In the genomic region with DNA sequence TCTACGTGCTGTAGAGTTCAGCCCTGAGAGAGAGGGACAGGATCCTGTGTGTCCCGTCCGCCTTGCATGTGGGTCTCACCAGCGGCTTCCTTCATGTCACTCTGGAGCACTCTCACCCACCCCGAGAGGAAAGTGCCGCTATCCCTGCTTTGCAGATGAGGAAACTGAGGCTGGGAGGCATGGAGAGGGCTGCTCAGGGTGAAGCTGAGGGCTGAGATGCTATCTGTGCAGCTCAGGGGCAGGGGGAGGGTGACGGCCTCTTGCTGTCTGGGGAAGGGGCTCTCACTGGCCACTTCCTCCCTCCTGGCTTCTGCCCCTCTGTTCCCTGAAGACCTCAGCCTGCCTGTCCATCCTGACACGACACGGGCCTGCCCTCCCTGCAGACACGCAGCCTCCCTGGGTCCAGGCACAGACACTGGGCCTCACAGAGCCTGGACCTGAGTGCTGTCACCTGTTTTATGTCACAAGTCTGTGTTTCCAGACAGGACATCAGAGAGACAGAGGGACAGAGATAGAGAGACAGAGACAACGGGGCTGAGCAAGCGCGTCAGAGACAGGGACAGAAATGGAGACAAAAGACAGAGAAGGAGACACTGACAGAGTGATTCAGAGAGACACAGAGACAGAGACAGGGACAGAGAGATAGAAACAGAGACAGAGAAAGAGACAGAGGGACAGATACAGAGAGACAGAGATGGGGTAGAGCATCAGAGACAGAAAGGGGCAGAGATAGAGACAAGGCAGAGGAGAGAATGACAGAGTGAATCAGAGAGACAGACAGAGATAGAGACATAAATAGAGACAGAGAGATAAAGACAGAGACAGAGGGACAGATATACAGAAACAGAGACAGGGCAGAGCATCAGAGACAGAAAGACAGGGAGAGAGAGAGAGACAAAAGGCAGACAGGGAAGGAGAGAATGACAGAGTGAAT, we compare ENCODE assay signal across 25 cellular contexts. TPM values are rescaled to one million over a fixed set of nuclear protein-coding genes. Genes with fewer than 3 reads are reported as not detected.
DNase-seq lines count a peak whose midpoint lies in the region; ATAC-seq, FAIRE-seq and TF ChIP-seq lines count a peak whose summit lies in the region.
"Had no signal": no experiment of that assay in that cellular context is flagged by ENCODE, and none has a peak within 500 bp of the region (broad histone marks: within the 10 kb centered on the region; RNA-seq: fewer than 3 reads in every experiment).

No MANE protein-coding gene starts in this region.

- H3K79me2 ChIP-seq in K562 (ENCODE audit: control insufficient read depth, insufficient read depth, low read length): no peaks in the 10 kb centered on the region

- WGBS in K562 (ENCODE audit: insufficient coverage, low coverage, missing lambda C conversion rate): 37% methylated on average over 12 of the region's 13 CpGs
- 71% methylated on average over 13 of the region's 13 CpGs; no CpG with 5 or more reads in 1 of the 2 donors for WGBS in transverse colon (ENCODE audit: low coverage in 1 of 2), 2 donors

- intact Hi-C loops in activated naive CD4-positive, alpha-beta T cell treated with anti-CD3 and anti-CD28 coated beads for 36 hours (cut with micrococcal nuclease): no loop called here
- intact Hi-C loops in K562 (cut with micrococcal nuclease): no loop called here
- intact Hi-C loops in transverse colon (cut with DNase I; ENCODE audit: low total_unique reads): no loop called here

- no peak overlapping the region; a peak in 1 of 4 replicates for H3K9ac ChIP-seq in K562 (ENCODE audit: insufficient read depth in 1 of 2, low read depth in 2 of 2, low read length in 2 of 2)
- peak overlapping the region; percentile 78 to 88 for H3K9ac ChIP-seq in mucosa of rectum (ENCODE audit: low read depth in 1 of 2, low read length in 2 of 2)

- no peaks in the 10 kb centered on the region for H3K27me3 Mint-ChIP-seq in activated naive CD4-positive, alpha-beta T cell treated with anti-CD3 and anti-CD28 coated beads for 36 hours (ENCODE audit: low read depth)
- H3K27me3 Mint-ChIP-seq: activated CD4-positive, alpha-beta memory T cell treated with anti-CD3 and anti-CD28 coated beads for 36 hours; stimulated activated memory B cell treated with anti-CD40 and anti-IgM and Interleukin-4, amounts not matched to agents 10 μg/mL and 1 μg/mL and 100 μg/mL, for 72 hours; T-cell had no signal

- H3K4me3 ChIP-seq in K562 (no peak overlapping the region), mucosa of rectum (ENCODE audit: low read length in 2 of 2) (peak overlapping the region; percentile 23 to 52), transverse colon (peak overlapping the region in 1 of 4 donors; percentile 4)
- H3K4me3 ChIP-seq: right atrium auricular region, spleen, thoracic aorta had no signal

- no peak for ATAC-seq in activated naive CD4-positive, alpha-beta T cell treated with anti-CD3 and anti-CD28 coated beads, Interleukin-2, amount 50 U/mL, for 72 hours
- ATAC-seq in K562: no peak
- ATAC-seq: left lobe of liver; stimulated activated memory B cell treated with anti-CD40 and anti-IgM and Interleukin-4, amounts not matched to agents 10 μg/mL and 1 μg/mL and 100 μg/mL, for 72 hours; T-cell had no signal

- DNase-seq in activated naive CD4-positive, alpha-beta T cell treated with anti-CD3 and anti-CD28 coated beads, Interleukin-2, amount 50 U/mL, for 72 hours (ENCODE audit: low spot score in 2 of 2): no peak
- no peak for DNase-seq in activated naive CD4-positive, alpha-beta T cell treated with anti-CD3 and anti-CD28 coated beads for 36 hours
- no peak for DNase-seq in K562 (ENCODE audit: extremely low read depth in 1 of 4, low spot score in 3 of 4)
- no peak for DNase-seq in transverse colon
- DNase-seq in urothelium cell line (ENCODE audit: low spot score): no peak
- no peak for DNase-seq in LoVo (ENCODE audit: low spot score)
- no peak for DNase-seq in D341Med (ENCODE audit: low spot score)
- DNase-seq: activated CD4-positive, alpha-beta memory T cell treated with anti-CD3 and anti-CD28 coated beads for 36 hours; CD8-positive, alpha-beta memory T cell; hippocampal formation; MM.1S; NCI-H226; NCI-H748 treated with DMSO at 0.1 percent for 48 hours; pancreas; SIG-M5; spleen; T-cell had no signal

- no peak for TF ChIP-seq EP300 in K562 (IDR thresholded peaks at IDR 0.05; ENCODE audit: low read length)
- no peak for TF ChIP-seq EP300 in transverse colon (IDR thresholded peaks at IDR 0.05; ENCODE audit: low read depth)

- H3K4me1 ChIP-seq in K562 (replicated peaks in 1 of 2; ENCODE audit: control insufficient read depth in 2 of 2, insufficient read depth in 2 of 2, low read length in 2 of 2): peaks cover 1 to 8% of the 10 kb centered on the region in 2 experiments; a peak in 4 of 5 replicates
- peaks cover 23 to 36% of the 10 kb centered on the region in 2 donors for H3K4me1 ChIP-seq in mucosa of rectum (ENCODE audit: control insufficient read depth in 2 of 2, insufficient read depth in 2 of 2, low read length in 2 of 2)
- H3K4me1 ChIP-seq in transverse colon: peaks cover 12 to 36% (median 15%) of the 10 kb centered on the region in 4 donors
- H3K4me1 ChIP-seq: pancreas, right atrium auricular region had no signal

- H3K9me1 ChIP-seq in K562 (ENCODE audit: control insufficient read depth, insufficient read depth, low read length): no peaks in the 10 kb centered on the region

- H3K27me3 ChIP-seq in K562 (ENCODE audit: control insufficient read depth in 2 of 2, insufficient read depth in 2 of 2, low read length in 2 of 2) (no peaks in the 10 kb centered on the region), mucosa of rectum (ENCODE audit: control insufficient read depth in 2 of 2, insufficient read depth in 2 of 2, low read length in 2 of 2) (no peaks in the 10 kb centered on the region), transverse colon (no peaks in the 10 kb centered on the region)
- H3K27me3 ChIP-seq: pancreas, right atrium auricular region, spleen had no signal

- peaks cover 0 to 7% of the 10 kb centered on the region in 2 donors for H3K36me3 Mint-ChIP-seq in activated naive CD4-positive, alpha-beta T cell treated with anti-CD3 and anti-CD28 coated beads, Interleukin-2, amount 50 U/mL, for 72 hours
- peaks cover 12% of the 10 kb centered on the region for H3K36me3 Mint-ChIP-seq in activated naive CD4-positive, alpha-beta T cell treated with anti-CD3 and anti-CD28 coated beads for 36 hours (ENCODE audit: low read depth)
- H3K36me3 Mint-ChIP-seq: mesothelial cell of epicardium had no signal

- FAIRE-seq in K562 (lab: Jason Lieb, UNC) (no peak), urothelium cell line (lab: Jason Lieb, UNC) (no peak)
- FAIRE-seq: pancreas, RCC 7860 had no signal

- no peaks in the 10 kb centered on the region for H4K20me1 ChIP-seq in K562 (replicated peaks; ENCODE audit: control insufficient read depth, insufficient read depth, low read length)

- no peak overlapping the region for H3K4me3 Mint-ChIP-seq in activated naive CD4-positive, alpha-beta T cell treated with anti-CD3 and anti-CD28 coated beads for 36 hours
- H3K4me3 Mint-ChIP-seq: activated CD4-positive, alpha-beta memory T cell treated with anti-CD3 and anti-CD28 coated beads for 36 hours; CD8-positive, alpha-beta memory T cell; mesothelial cell of epicardium; nephron; stimulated activated memory B cell treated with anti-CD40 and anti-IgM and Interleukin-4, amounts not matched to agents 10 μg/mL and 1 μg/mL and 100 μg/mL, for 72 hours; T-cell had no signal

- no peak for TF ChIP-seq RAD21 in K562 (CRISPR knock-in tag; conservative IDR thresholded peaks at IDR 0.05 in 1 of 2, IDR thresholded peaks at IDR 0.05 in 1 of 2)

- in situ Hi-C loops in K562 (cut with MboI): no loop called here
- in situ Hi-C loops in transverse colon (cut with MboI; ENCODE audit: low pct_ligation_motif_present in 1 of 4, low pct_unique_long_range_greater_than_20kb in 1 of 4, low sequenced_read_pairs in 3 of 4): no loop called here

- TF ChIP-seq CTCF in K562 (IDR thresholded peaks at IDR 0.05 in 2 of 3, conservative IDR thresholded peaks at IDR 0.05 in 1 of 3; ENCODE audit: insufficient read depth in 2 of 3, low read depth in 1 of 3, low read length in 3 of 3) (no peak), transverse colon (IDR thresholded peaks at IDR 0.05) (no peak)

- H2AFZ ChIP-seq in K562 (ENCODE audit: low read depth, low read length): no peak overlapping the region

- H3K27ac Mint-ChIP-seq in activated naive CD4-positive, alpha-beta T cell treated with anti-CD3 and anti-CD28 coated beads, Interleukin-2, amount 50 U/mL, for 72 hours: peak overlapping the region; percentile 6 to 10
- no peak overlapping the region for H3K27ac Mint-ChIP-seq in activated naive CD4-positive, alpha-beta T cell treated with anti-CD3 and anti-CD28 coated beads for 36 hours
- H3K27ac Mint-ChIP-seq: activated CD4-positive, alpha-beta memory T cell treated with anti-CD3 and anti-CD28 coated beads for 36 hours; mesothelial cell of epicardium; nephron; stimulated activated memory B cell treated with anti-CD40 and anti-IgM and Interleukin-4, amounts not matched to agents 10 μg/mL and 1 μg/mL and 100 μg/mL, for 72 hours; T-cell had no signal

- no peaks in the 10 kb centered on the region for H3K4me1 Mint-ChIP-seq in activated naive CD4-positive, alpha-beta T cell treated with anti-CD3 and anti-CD28 coated beads for 36 hours (ENCODE audit: low read depth)

- CTCF ChIA-PET in activated naive CD4-positive, alpha-beta T cell treated with anti-CD3 and anti-CD28 coated beads for 36 hours (lab: Charles Lee): no interaction called here
- CTCF ChIA-PET in K562 (lab: Yijun Ruan, JAX; ENCODE audit: low intra/inter-chr PET ratio): no interaction called here

- H3K27ac ChIP-seq in K562 (ENCODE audit: extremely low read depth, low read depth, low read length) (no peak overlapping the region), mucosa of rectum (ENCODE audit: low read depth in 2 of 2, low read length in 2 of 2) (peak overlapping the region; percentile 91 to 98), transverse colon (peak overlapping the region; percentile 80 to 89 (median 88))
- H3K27ac ChIP-seq: pancreas, right atrium auricular region, spleen, thoracic aorta had no signal

- H3K36me3 ChIP-seq in K562 (ENCODE audit: control insufficient read depth, insufficient read depth, low read length) (peaks cover 7% of the 10 kb centered on the region; the same call in 1 of the 3 replicates), mucosa of rectum (ENCODE audit: control insufficient read depth in 2 of 2, insufficient read depth in 2 of 2, low read length in 2 of 2) (no peaks in the 10 kb centered on the region), transverse colon (no peaks in the 10 kb centered on the region)
- H3K36me3 ChIP-seq: pancreas, right atrium auricular region, thoracic aorta had no signal

- no peak overlapping the region for H3K4me2 ChIP-seq in K562 (ENCODE audit: insufficient read depth, low read length)

- H3K9me3 ChIP-seq in K562 (replicated peaks; ENCODE audit: control insufficient read depth, insufficient read depth, low read depth, low read length): no peaks in the 10 kb centered on the region
- no peaks in the 10 kb centered on the region for H3K9me3 ChIP-seq in mucosa of rectum (ENCODE audit: control insufficient read depth in 2 of 2, low read length in 2 of 2)
- no peaks in the 10 kb centered on the region for H3K9me3 ChIP-seq in transverse colon
- H3K9me3 ChIP-seq: pancreas, right atrium auricular region, spleen, thoracic aorta had no signal

- TF ChIP-seq POLR2A in K562 (conservative IDR thresholded peaks at IDR 0.05) (0 out of 2 replicates have a peak, but pooled peaks have one; percentile 25), transverse colon (IDR thresholded peaks at IDR 0.05) (peak; percentile 9)

- POLR2A ChIA-PET in K562 (lab: Yijun Ruan, JAX): no interaction called here

- BruUV-seq in K562 (replicated peaks; lab: Mats Ljungman, UMichigan): no TSS peak

- H3K9me3 Mint-ChIP-seq in activated naive CD4-positive, alpha-beta T cell treated with anti-CD3 and anti-CD28 coated beads, Interleukin-2, amount 50 U/mL, for 72 hours: no peaks in the 10 kb centered on the region
- H3K9me3 Mint-ChIP-seq in activated naive CD4-positive, alpha-beta T cell treated with anti-CD3 and anti-CD28 coated beads for 36 hours: no peaks in the 10 kb centered on the region
- H3K9me3 Mint-ChIP-seq: activated CD4-positive, alpha-beta memory T cell treated with anti-CD3 and anti-CD28 coated beads for 36 hours; CD8-positive, alpha-beta memory T cell; mesothelial cell of epicardium; nephron; stimulated activated memory B cell treated with anti-CD40 and anti-IgM and Interleukin-4, amounts not matched to agents 10 μg/mL and 1 μg/mL and 100 μg/mL, for 72 hours; T-cell had no signal

RNA-seq across cellular contexts. Expression of a gene that starts 53.1 kb away (rescaled TPM):
- total RNA-seq in activated naive CD4-positive, alpha-beta T cell treated with anti-CD3 and anti-CD28 coated beads, Interleukin-2, amount 50 U/mL, for 72 hours: 100 to 1,000 TPM; 157 to 310 TPM
- 100 to 1,000 TPM; 293 to 301 TPM for total RNA-seq in activated naive CD4-positive, alpha-beta T cell treated with anti-CD3 and anti-CD28 coated beads for 36 hours
- 102 and 198 TPM in 2 replicates for total RNA-seq in K562 (2011; cell fraction: chromatin; rRNA removed; ENCODE audit: low replicate concordance)
- total RNA-seq in K562 (2011; cell fraction: nucleolus; rRNA removed): 132 and 145 TPM in 2 replicates
- 131 and 138 TPM in 2 replicates for total RNA-seq in K562 (2011; cell fraction: nucleoplasm; rRNA removed)
- total RNA-seq in K562 (2014; rRNA removed) (102 and 119 TPM in 2 replicates), K562 (2014; rRNA removed; fragmentation: Illumina TruSeq; extraction: Trizol) (35.3 and 53.6 TPM in 2 replicates), K562 (2015; rRNA removed; fragmentation: Illumina TruSeq; extraction: Trizol) (64.2 and 66.9 TPM in 2 replicates), K562 (2021) (173 and 180 TPM in 2 replicates), transverse colon (10 to 100 TPM; 11.6 to 26.6 (median 13.3) TPM)
- polyA plus RNA-seq in K562 (2011; rRNA removed) (66.1 and 116 TPM in 2 replicates), K562 (2014; fragmentation: Illumina TruSeq; extraction: Trizol) (65.1 and 91.4 TPM in 2 replicates), K562 (2014; fragmentation: Nextera tagmentation; extraction: Ambion mirVana) (10 to 100 TPM in 1 of 2 experiments, 1 to 10 TPM in 1; 5.6 to 11.8 TPM), K562 (2014; rRNA removed) (72.4 and 73.5 TPM in 2 replicates)
- 55.6 and 87.5 TPM in 2 replicates for polyA plus RNA-seq in K562 (2011; cell fraction: cytosol; rRNA removed)
- 193 and 217 TPM in 2 replicates for polyA plus RNA-seq in K562 (2011; cell fraction: nucleus; rRNA removed)
- 118 and 169 TPM in 2 replicates for polyA plus RNA-seq in K562 (2012)
- polyA minus RNA-seq in K562 (2011; rRNA and poly(A)+ RNA removed): 76.7 and 97.6 TPM in 2 replicates
- polyA minus RNA-seq in K562 (2011; cell fraction: cytosol; rRNA and poly(A)+ RNA removed): 111 and 112 TPM in 2 replicates
- 71.9 and 112 TPM in 2 replicates for polyA minus RNA-seq in K562 (2011; cell fraction: nucleus; rRNA and poly(A)+ RNA removed)

Comparison
In these comparisons a context has a peak if more than half of its experiments do, and no peak if none do; other contexts are left out.
1. H3K9ac ChIP-seq: peak in mucosa of rectum (2 of 2); none in K562 (0 of 2).